Comparison of ENCODE assay signal across 12 cellular contexts in genomic region chr2:119809329-119810038, GRCh38. TPM values are rescaled to one million over a fixed set of nuclear protein-coding genes. Genes with fewer than 3 reads are reported as not detected.
DNase-seq lines count a peak whose midpoint lies in the region; ATAC-seq and TF ChIP-seq lines count a peak whose summit lies in the region.
"Had no signal": no experiment of that assay in that cellular context is flagged by ENCODE, and none has a peak within 500 bp of the region (broad histone marks: within the 10 kb centered on the region; RNA-seq: fewer than 3 reads in every experiment).

No MANE protein-coding gene starts in this region.

- H3K27ac Mint-ChIP-seq in effector memory CD8-positive, alpha-beta T cell = peak overlapping the region in 1 of 2 donors; percentile 3
- H3K27ac Mint-ChIP-seq: activated B cell treated with CpG ODN at 0.5 μM for 24 hours had no signal

- no peak overlapping the region for H3K4me3 Mint-ChIP-seq in effector memory CD8-positive, alpha-beta T cell
- H3K4me3 Mint-ChIP-seq: activated B cell treated with CpG ODN at 0.5 μM for 24 hours, B cell had no signal

- H3K27me3 ChIP-seq in skeletal muscle satellite cell (ENCODE audit: control insufficient read depth, insufficient read depth, low read length) = no peaks in the 10 kb centered on the region

- peaks cover 23 to 45% of the 10 kb centered on the region in 2 donors for H3K4me1 Mint-ChIP-seq in effector memory CD8-positive, alpha-beta T cell (ENCODE audit: low read depth in 2 of 2)

- H3K9ac ChIP-seq in SK-N-MC (ENCODE audit: insufficient read length) (peak overlapping the region; percentile 64), skeletal muscle satellite cell (ENCODE audit: low read depth, low read length) (peak overlapping the region; percentile 44)

- H3K4me2 ChIP-seq in skeletal muscle satellite cell (ENCODE audit: low read length) = peak overlapping the region; percentile 68

- DNase-seq in NCI-H748 (lab: John Stamatoyannopoulos, UW; ENCODE audit: unreplicated experiment) (peak; percentile 11), NCI-H748 treated with DMSO at 0.1 percent for 48 hours (lab: John Stamatoyannopoulos, UW) (no peak), SK-N-MC (ENCODE audit: low read depth, low spot score) (no peak), fibroblast of pulmonary artery (ENCODE audit: low read depth) (peak; percentile 93), OCI-M2 (lab: John Stamatoyannopoulos, UW; ENCODE audit: unreplicated experiment) (no peak)
- no peak for DNase-seq in effector memory CD8-positive, alpha-beta T cell
- DNase-seq: activated B cell treated with CpG ODN at 0.5 μM for 24 hours, KG1 had no signal

- H3K4me1 ChIP-seq in skeletal muscle satellite cell (ENCODE audit: control insufficient read depth, insufficient read depth, low read length) = peaks cover 21% of the 10 kb centered on the region

- H3K4me3 ChIP-seq in SK-N-MC (peak overlapping the region; percentile 74), fibroblast of pulmonary artery (replicated peaks; ENCODE audit: low read depth, low read length) (peak overlapping the region; percentile 15), skeletal muscle satellite cell (ENCODE audit: low read length) (peak overlapping the region; percentile 38)
- H3K4me3 ChIP-seq: lung had no signal

- H3K9me3 ChIP-seq in SK-N-MC (ENCODE audit: low read depth, low read length) (no peaks in the 10 kb centered on the region), skeletal muscle satellite cell (replicated peaks; ENCODE audit: low read length) (no peaks in the 10 kb centered on the region)

- no peak for TF ChIP-seq CTCF in fibroblast of pulmonary artery (IDR thresholded peaks at IDR 0.05; ENCODE audit: low read length, missing control alignments)

- H3K27me3 Mint-ChIP-seq in effector memory CD8-positive, alpha-beta T cell = no peaks in the 10 kb centered on the region
- H3K27me3 Mint-ChIP-seq: activated B cell treated with CpG ODN at 0.5 μM for 24 hours, B cell had no signal

- H3K36me3 ChIP-seq in SK-N-MC (ENCODE audit: insufficient read depth, low read length) = 0 out of 2 replicates have a peak, but pooled peaks cover 4% of the 10 kb centered on the region
- H3K36me3 ChIP-seq in skeletal muscle satellite cell (ENCODE audit: insufficient read depth, low read length) = peaks cover 8% of the 10 kb centered on the region

- H3K27ac ChIP-seq in SK-N-MC = peak overlapping the region; percentile 89

- no peak for ATAC-seq in effector memory CD8-positive, alpha-beta T cell (replicated peaks)
- no peak for ATAC-seq in HG03342 (IDR thresholded peaks at IDR 0.05; ENCODE audit: unreplicated experiment)

- no peaks in the 10 kb centered on the region for H3K9me3 Mint-ChIP-seq in effector memory CD8-positive, alpha-beta T cell

- peaks cover 22% of the 10 kb centered on the region for H3K36me3 Mint-ChIP-seq in effector memory CD8-positive, alpha-beta T cell (ENCODE audit: insufficient read depth)

RNA-seq across cellular contexts. Expression of gene PTPN4, which starts 49.8 kb away (rescaled TPM):
- total RNA-seq in skeletal muscle satellite cell (2012; rRNA removed) = 14.2 and 17.5 TPM in 2 replicates

Comparison
In these comparisons a context has a peak if more than half of its experiments do, and no peak if none do; other contexts are left out.
1. DNase-seq: peak in NCI-H748 (single experiment) and fibroblast of pulmonary artery (single experiment); none in NCI-H748 treated with DMSO at 0.1 percent for 48 hours (single experiment), SK-N-MC (single experiment), effector memory CD8-positive, alpha-beta T cell (0 of 3) and OCI-M2 (single experiment).
2. H3K4me3 ChIP-seq: peak in every context shown above with its lines; median percentile 74 in SK-N-MC; 38 in skeletal muscle satellite cell; 15 in fibroblast of pulmonary artery.